22 cellular contexts compared by ENCODE assay signal in the genomic region with DNA sequence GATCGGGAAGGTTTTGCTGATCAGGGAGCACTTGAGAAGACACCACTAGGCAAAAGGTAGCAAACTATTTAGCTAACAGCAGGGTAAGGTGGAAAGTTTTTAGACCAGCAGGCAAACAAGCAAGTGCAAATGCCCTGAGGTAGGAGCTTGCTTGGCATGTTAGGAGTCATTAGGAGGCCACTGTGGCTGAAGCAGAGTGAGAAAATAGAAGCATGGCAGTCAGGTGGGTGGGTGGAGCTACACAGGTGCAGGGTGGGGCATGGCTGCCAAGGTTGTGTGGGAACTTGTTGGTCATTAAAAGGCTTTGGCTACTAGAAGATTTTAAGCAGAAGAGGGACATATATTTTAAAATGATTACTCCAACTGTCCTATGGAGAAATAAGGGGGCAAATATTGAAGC.
"Had no signal": no experiment of that assay in that cellular context is flagged by ENCODE, and none has a peak within 500 bp of the region (broad histone marks: within the 10 kb centered on the region; RNA-seq: fewer than 3 reads in every experiment).

No MANE protein-coding gene starts in this region.

- ATAC-seq: T-cell had no signal

- H3K9me3 ChIP-seq: MG63, SK-N-SH had no signal

- H3K27me3 ChIP-seq: MG63 had no signal

- H3K27ac ChIP-seq: RWPE1 had no signal

- H3K4me3 ChIP-seq: MG63 had no signal

- H3K4me2 ChIP-seq: SK-N-SH had no signal

- H3K9ac ChIP-seq: SK-N-SH had no signal

- H3K36me3 ChIP-seq: MG63 had no signal

- DNase-seq: Karpas-422, KG1, MG63, NCI-H1092, NCI-H1105 treated with DMSO at 0.1 percent for 48 hours, NCI-H1417 treated with DMSO at 0.1 percent for 48 hours, NCI-H146, NCI-H1694 treated with DMSO at 0.1 percent for 48 hours, NCI-H1930, NCI-H2081 treated with DMSO at 0.1 percent for 48 hours, NCI-H2171, NCI-H226, NCI-H446, NCI-H510A, NCI-H524 treated with DMSO at 0.1 percent for 48 hours, NCI-H69, NCI-H774, SHP77, SK-N-SH, SW 1271, T-cell had no signal
